In genomic region chr15:101621961-101622360, GRCh38 we compare ENCODE assay signal across 16 cellular contexts. TPM values are rescaled to one million over a fixed set of nuclear protein-coding genes. Genes with fewer than 3 reads are reported as not detected.
A peak's percentile ranks its signal among the peaks of the same experiment; 100 is the strongest.
DNase-seq lines count a peak whose midpoint lies in the region; ATAC-seq and TF ChIP-seq lines count a peak whose summit lies in the region.
"Had no signal": no experiment of that assay in that cellular context is flagged by ENCODE, and none has a peak within 500 bp of the region (broad histone marks: within the 10 kb centered on the region; RNA-seq: fewer than 3 reads in every experiment).

No MANE protein-coding gene starts in this region.

- H2AFZ ChIP-seq in SK-N-SH (ENCODE audit: low read depth): no peak overlapping the region

- H3K4me1 ChIP-seq in cardiac muscle cell (ENCODE audit: low read depth): peaks cover 44% of the 10 kb centered on the region
- H3K4me1 ChIP-seq in right cardiac atrium (ENCODE audit: control insufficient read depth, insufficient read depth, low read length): peaks cover 6% of the 10 kb centered on the region
- H3K4me1 ChIP-seq in HEK293 (ENCODE audit: control insufficient read depth, insufficient read depth, low read length): no peaks in the 10 kb centered on the region
- H3K4me1 ChIP-seq in psoas muscle: peaks cover 43% of the 10 kb centered on the region
- peaks cover 0 to 29% of the 10 kb centered on the region in 2 experiments; a peak in 1 of 4 replicates for H3K4me1 ChIP-seq in SK-N-SH (ENCODE audit: control insufficient read depth in 1 of 2, insufficient read depth in 2 of 2, low read depth in 1 of 2, low read length in 1 of 2)
- peaks cover 0 to 3% of the 10 kb centered on the region in 2 donors for H3K4me1 ChIP-seq in ascending aorta

- TF ChIP-seq EP300 in SK-N-SH (IDR thresholded peaks at IDR 0.05; ENCODE audit: borderline replicate concordance in 1 of 2, low read depth in 1 of 2, low read length in 1 of 2): no peak

- H3K27me3 ChIP-seq in cardiac muscle cell (no peaks in the 10 kb centered on the region), right cardiac atrium (ENCODE audit: control insufficient read depth, insufficient read depth) (no peaks in the 10 kb centered on the region), psoas muscle (ENCODE audit: insufficient read depth in 3 of 3, low read length in 2 of 3) (no peaks in the 10 kb centered on the region), SK-N-SH (ENCODE audit: insufficient read depth) (no peaks in the 10 kb centered on the region), ascending aorta (no peaks in the 10 kb centered on the region)

- H3K4me2 ChIP-seq in SK-N-SH: no peak overlapping the region

- H3K9me2 ChIP-seq in SK-N-SH: no peaks in the 10 kb centered on the region

- peak overlapping the region; percentile 37 for H3K27ac ChIP-seq in cardiac muscle cell
- no peak overlapping the region for H3K27ac ChIP-seq in right cardiac atrium (ENCODE audit: low read length)
- no peak overlapping the region for H3K27ac ChIP-seq in HEK293 (ENCODE audit: extremely low read depth, low read depth, low read length)
- H3K27ac ChIP-seq in psoas muscle: peak overlapping the region; percentile 25
- H3K27ac ChIP-seq in SK-N-SH (ENCODE audit: low read depth in 2 of 2, low read length in 1 of 2): no peak overlapping the region
- H3K27ac ChIP-seq in ascending aorta: no peak overlapping the region
- H3K27ac ChIP-seq: C4-2B had no signal

- H3K9me3 ChIP-seq in cardiac muscle cell (ENCODE audit: low read depth) (no peaks in the 10 kb centered on the region), right cardiac atrium (ENCODE audit: control insufficient read depth, low read length) (peaks cover 2% of the 10 kb centered on the region), HEK293 (ENCODE audit: control insufficient read depth, insufficient read depth, low read depth, low read length) (no peaks in the 10 kb centered on the region), psoas muscle (no peaks in the 10 kb centered on the region), SK-N-SH (peaks cover 5% of the 10 kb centered on the region), ascending aorta (peaks cover 0 to 5% of the 10 kb centered on the region in 2 donors)

- POLR2A ChIA-PET in HEK293 (lab: Yijun Ruan, JAX): no interaction called here
- POLR2A ChIA-PET in SK-N-SH (lab: Yijun Ruan, JAX): no interaction called here

- no peak for ATAC-seq in right cardiac atrium
- ATAC-seq in effector memory CD8-positive, alpha-beta T cell (replicated peaks): no peak
- ATAC-seq in psoas muscle: no peak

- CTCF ChIA-PET in HEK293 (lab: Yijun Ruan, JAX) (interaction anchor here (7.4 kb wide), 1 partner anchor 19 kb away, joined by 61 read pairs; no protein-coding TSS in a partner anchor), SK-N-SH (lab: Yijun Ruan, JAX) (interaction anchor here (1.4 to 3.0 kb wide), 2 partner anchors 20 to 322 kb away, joined by 4 to 18 read pairs; no protein-coding TSS in a partner anchor)

- no peak overlapping the region for H3K4me3 ChIP-seq in cardiac muscle cell
- no peak overlapping the region for H3K4me3 ChIP-seq in right cardiac atrium (ENCODE audit: low read length)
- H3K4me3 ChIP-seq in HEK293 (ENCODE audit: low read depth, low read length): no peak overlapping the region
- no peak overlapping the region for H3K4me3 ChIP-seq in psoas muscle
- no peak overlapping the region for H3K4me3 ChIP-seq in SK-N-SH (ENCODE audit: low read depth in 2 of 2, low read length in 1 of 2)
- H3K4me3 ChIP-seq in ascending aorta: no peak overlapping the region

- TF ChIP-seq RAD21 in SK-N-SH (IDR thresholded peaks at IDR 0.05; ENCODE audit: low read length): no peak

- no peaks in the 10 kb centered on the region for H3K9me3 Mint-ChIP-seq in effector memory CD8-positive, alpha-beta T cell

- H3F3A ChIP-seq in SK-N-SH (replicated peaks; ENCODE audit: insufficient read depth): no peaks in the 10 kb centered on the region

- 73% methylated on average over 3 of the region's 3 CpGs for WGBS in right cardiac atrium
- 83 to 91% (median 88%) methylated on average over 3 of the region's 3 CpGs for WGBS in psoas muscle, 3 donors
- WGBS in SK-N-SH (ENCODE audit: low lambda C conversion rate): 85% methylated on average over 3 of the region's 3 CpGs

- peaks cover 19 to 29% of the 10 kb centered on the region in 2 donors for H3K4me1 Mint-ChIP-seq in effector memory CD8-positive, alpha-beta T cell (ENCODE audit: low read depth in 2 of 2)

- H3K36me3 Mint-ChIP-seq in effector memory CD8-positive, alpha-beta T cell (ENCODE audit: insufficient read depth): no peaks in the 10 kb centered on the region

- intact Hi-C loops in right cardiac atrium (cut with DNase I) (no loop called here), psoas muscle (cut with DNase I) (no loop called here), ascending aorta (cut with DNase I) (no loop called here)

- no peak overlapping the region for H3K9ac ChIP-seq in SK-N-SH

- H3K36me3 ChIP-seq in cardiac muscle cell: no peaks in the 10 kb centered on the region
- H3K36me3 ChIP-seq in HEK293 (ENCODE audit: control insufficient read depth in 2 of 2, insufficient read depth in 1 of 2, low read length in 2 of 2): peaks cover 0 to 8% of the 10 kb centered on the region in 2 experiments; a peak in 1 of 3 replicates
- no peaks in the 10 kb centered on the region for H3K36me3 ChIP-seq in psoas muscle (ENCODE audit: insufficient read depth in 1 of 2, low read depth in 1 of 2)
- peaks cover 0 to 3% of the 10 kb centered on the region in 2 experiments for H3K36me3 ChIP-seq in SK-N-SH (replicated peaks in 1 of 2; ENCODE audit: control insufficient read depth in 1 of 2, insufficient read depth in 2 of 2, low read length in 1 of 2)
- peaks cover 0 to 10% of the 10 kb centered on the region in 2 donors for H3K36me3 ChIP-seq in ascending aorta

- DNase-seq in cardiac muscle cell (ENCODE audit: low read depth in 1 of 2, low spot score in 1 of 2): no peak
- no peak for DNase-seq in right cardiac atrium
- DNase-seq in effector memory CD8-positive, alpha-beta T cell: no peak
- no peak for DNase-seq in psoas muscle
- DNase-seq in SK-N-SH: no peak
- no peak for DNase-seq in foreskin melanocyte
- DNase-seq in ascending aorta (ENCODE audit: low spot score in 2 of 2): no peak
- DNase-seq: ACHN, DMS153, DMS79 treated with DMSO at 0.1 percent for 48 hours, EL, GOT3, H9 had no signal

- H3K27ac Mint-ChIP-seq in effector memory CD8-positive, alpha-beta T cell: peak overlapping the region; percentile 16 to 46
- H3K27ac Mint-ChIP-seq: H9 had no signal

- H4K20me1 ChIP-seq in SK-N-SH (ENCODE audit: insufficient read depth): no peaks in the 10 kb centered on the region

- no peaks in the 10 kb centered on the region for H3K79me2 ChIP-seq in SK-N-SH (ENCODE audit: insufficient read depth)

- TF ChIP-seq CTCF in cardiac muscle cell (IDR thresholded peaks at IDR 0.05; ENCODE audit: low read depth, low read length) (no peak), HEK293 (tag by site-specific recombination; IDR thresholded peaks at IDR 0.05) (no peak), psoas muscle (IDR thresholded peaks at IDR 0.05) (no peak), SK-N-SH (IDR thresholded peaks at IDR 0.05) (no peak), ascending aorta (IDR thresholded peaks at IDR 0.05) (no peak)

- H3K27me3 Mint-ChIP-seq in effector memory CD8-positive, alpha-beta T cell: no peaks in the 10 kb centered on the region
- H3K27me3 Mint-ChIP-seq: IgD-negative memory B cell had no signal

- no peak overlapping the region for H3K4me3 Mint-ChIP-seq in effector memory CD8-positive, alpha-beta T cell
- H3K4me3 Mint-ChIP-seq: H9, IgD-negative memory B cell had no signal

TF ChIP-seq in HEK293, 187 proteins besides CTCF, POLR2A, EP300 and RAD21:
- peak; percentile 87 for TF ChIP-seq ZFHX2 (tag by site-specific recombination; conservative IDR thresholded peaks at IDR 0.05)
- no peak for TF ChIP-seq ZNF654 (tag by site-specific recombination; IDR thresholded peaks at IDR 0.05; ENCODE audit: low read depth)
- no peak for TF ChIP-seq ZNF133 (tag by site-specific recombination; IDR thresholded peaks at IDR 0.05)
- TF ChIP-seq EGR2 (tag by site-specific recombination; IDR thresholded peaks at IDR 0.05; ENCODE audit: low read depth): peak; percentile 82
- no peak for TF ChIP-seq GFI1B (tag by site-specific recombination; IDR thresholded peaks at IDR 0.05)
- TF ChIP-seq ZNF629 (tag by site-specific recombination; IDR thresholded peaks at IDR 0.05): no peak

TF ChIP-seq in SK-N-SH, 30 proteins besides CTCF, POLR2A, EP300 and RAD21:
- TF ChIP-seq RFX5 (IDR thresholded peaks at IDR 0.05; ENCODE audit: low read length) (no peak), TCF12 (IDR thresholded peaks at IDR 0.05) (no peak), ELF1 (IDR thresholded peaks at IDR 0.05) (no peak), FOSL2 (IDR thresholded peaks at IDR 0.05; ENCODE audit: borderline replicate concordance, low read depth) (no peak), GATA2 (CRISPR knock-in tag; IDR thresholded peaks at IDR 0.05) (no peak), GABPA (IDR thresholded peaks at IDR 0.05; ENCODE audit: low read depth) (no peak), FOXJ3 (CRISPR knock-in tag; IDR thresholded peaks at IDR 0.05) (no peak)

RNA-seq across cellular contexts. Expression of gene TM2D3, which starts 30.2 kb away (rescaled TPM):
- total RNA-seq in cardiac muscle cell (31.7 and 36.3 TPM in 2 replicates), right cardiac atrium (10 to 100 TPM; 36.5 to 49.2 (median 42.3) TPM), psoas muscle (10 to 100 TPM; 34.8 to 46.9 (median 41.3) TPM), ascending aorta (105 TPM)
- polyA plus RNA-seq in cardiac muscle cell (65.4 and 94.5 TPM in 2 replicates), right cardiac atrium (49.7 TPM), psoas muscle (10 to 100 TPM; 30.4 to 69.6 (median 59.2) TPM), SK-N-SH (2012; rRNA removed) (71.6 and 73.3 TPM in 2 replicates)
- 66.3 and 69.5 TPM in 2 replicates for polyA plus RNA-seq in SK-N-SH (2012; cell fraction: cytosol; rRNA removed)
- polyA plus RNA-seq in SK-N-SH (2012; cell fraction: nucleus; rRNA removed): 74.8 and 94.3 TPM in 2 replicates

Comparison
In these comparisons a context has a peak if more than half of its experiments do, and no peak if none do; other contexts are left out.
1. H3K27ac ChIP-seq: peak in cardiac muscle cell (single experiment) and psoas muscle (single experiment); none in right cardiac atrium (single experiment), HEK293 (single experiment), SK-N-SH (0 of 2) and ascending aorta (0 of 2).